Comparison of ENCODE assay signal across 7 cellular contexts in the genomic region with DNA sequence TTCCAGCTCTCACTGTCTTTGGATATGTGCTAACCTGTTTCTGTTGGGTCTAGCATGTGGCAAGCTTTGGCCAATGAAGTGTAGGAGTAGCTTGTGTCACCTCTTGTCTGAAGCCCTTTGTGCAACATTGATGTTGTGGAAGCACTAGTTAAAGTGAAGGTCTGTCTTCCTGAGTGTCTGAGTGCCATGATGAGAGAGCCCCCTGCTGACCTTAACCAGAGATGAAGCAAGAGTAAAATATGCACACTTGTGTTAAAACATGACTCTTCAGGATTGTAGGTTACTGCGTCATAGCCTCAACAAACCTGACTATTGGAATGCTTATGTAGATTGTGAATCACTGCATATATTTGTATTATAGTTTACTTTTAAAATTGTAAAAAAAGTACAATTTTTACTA.
DNase-seq lines count a peak whose midpoint lies in the region; ATAC-seq and TF ChIP-seq lines count a peak whose summit lies in the region.

No MANE protein-coding gene starts in this region.

- H3K4me3 ChIP-seq in retinal pigment epithelial cell (ENCODE audit: low read length), result no peak overlapping the region

- DNase-seq in HuH-7 (ENCODE audit: low spot score) (peak; percentile 13), NOMO-1 (lab: John Stamatoyannopoulos, UW; ENCODE audit: unreplicated experiment in 2 of 2) (peak; percentile 89 to 98), erythroblast (lab: John Stamatoyannopoulos, UW) (peak; percentile 0 to 6), retinal pigment epithelial cell (ENCODE audit: low read depth) (peak; percentile 16)
- no peak for DNase-seq in stimulated activated CD4-positive, alpha-beta T cell treated with anti-CD3 and anti-CD28 coated beads, Interleukin-1b, Interleukin-23, amount 100 ng/mL, for 48 hours

- peak; percentile 57 for TF ChIP-seq CTCF in retinal pigment epithelial cell (conservative IDR thresholded peaks at IDR 0.05; ENCODE audit: low read depth, low read length)

- no peak for ATAC-seq in HG03108 (IDR thresholded peaks at IDR 0.05; ENCODE audit: unreplicated experiment)
- ATAC-seq in esophagus mucosa, result no peak

- no peak for TF ChIP-seq POLR2A in erythroblast (IDR thresholded peaks at IDR 0.05; ENCODE audit: low read length)
